In genomic region chr3:149489060-149489690, GRCh38 we compare ENCODE assay signal across 1 cellular context.
TF ChIP-seq lines count a peak whose summit lies in the region.

No MANE protein-coding gene starts in this region.

TF ChIP-seq in HepG2, 621 proteins besides CTCF, POLR2A, EP300 and RAD21:
- TF ChIP-seq, protein P1, sequence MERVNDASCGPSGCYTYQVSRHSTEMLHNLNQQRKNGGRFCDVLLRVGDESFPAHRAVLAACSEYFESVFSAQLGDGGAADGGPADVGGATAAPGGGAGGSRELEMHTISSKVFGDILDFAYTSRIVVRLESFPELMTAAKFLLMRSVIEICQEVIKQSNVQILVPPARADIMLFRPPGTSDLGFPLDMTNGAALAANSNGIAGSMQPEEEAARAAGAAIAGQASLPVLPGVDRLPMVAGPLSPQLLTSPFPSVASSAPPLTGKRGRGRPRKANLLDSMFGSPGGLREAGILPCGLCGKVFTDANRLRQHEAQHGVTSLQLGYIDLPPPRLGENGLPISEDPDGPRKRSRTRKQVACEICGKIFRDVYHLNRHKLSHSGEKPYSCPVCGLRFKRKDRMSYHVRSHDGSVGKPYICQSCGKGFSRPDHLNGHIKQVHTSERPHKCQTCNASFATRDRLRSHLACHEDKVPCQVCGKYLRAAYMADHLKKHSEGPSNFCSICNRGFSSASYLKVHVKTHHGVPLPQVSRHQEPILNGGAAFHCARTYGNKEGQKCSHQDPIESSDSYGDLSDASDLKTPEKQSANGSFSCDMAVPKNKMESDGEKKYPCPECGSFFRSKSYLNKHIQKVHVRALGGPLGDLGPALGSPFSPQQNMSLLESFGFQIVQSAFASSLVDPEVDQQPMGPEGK (CRISPR knock-in tag; IDR thresholded peaks at IDR 0.05) = peak; percentile 90
- TF ChIP-seq ELF1 (CRISPR knock-in tag; IDR thresholded peaks at IDR 0.05) = no peak
- TF ChIP-seq, protein P2, sequence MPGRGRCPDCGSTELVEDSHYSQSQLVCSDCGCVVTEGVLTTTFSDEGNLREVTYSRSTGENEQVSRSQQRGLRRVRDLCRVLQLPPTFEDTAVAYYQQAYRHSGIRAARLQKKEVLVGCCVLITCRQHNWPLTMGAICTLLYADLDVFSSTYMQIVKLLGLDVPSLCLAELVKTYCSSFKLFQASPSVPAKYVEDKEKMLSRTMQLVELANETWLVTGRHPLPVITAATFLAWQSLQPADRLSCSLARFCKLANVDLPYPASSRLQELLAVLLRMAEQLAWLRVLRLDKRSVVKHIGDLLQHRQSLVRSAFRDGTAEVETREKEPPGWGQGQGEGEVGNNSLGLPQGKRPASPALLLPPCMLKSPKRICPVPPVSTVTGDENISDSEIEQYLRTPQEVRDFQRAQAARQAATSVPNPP (CRISPR knock-in tag; IDR thresholded peaks at IDR 0.05) = no peak
- no peak for TF ChIP-seq HNRNPH1 (optimal IDR thresholded peaks at IDR 0.05; ENCODE audit: low read depth, low read length)
- TF ChIP-seq ZFP37 (CRISPR knock-in tag; IDR thresholded peaks at IDR 0.05; ENCODE audit: borderline replicate concordance) = no peak
- TF ChIP-seq HMG20A (CRISPR knock-in tag; IDR thresholded peaks at IDR 0.05; ENCODE audit: borderline replicate concordance) = no peak
- TF ChIP-seq ZFP36 (IDR thresholded peaks at IDR 0.05; ENCODE audit: borderline replicate concordance, low read depth, low read length, partially characterized antibody) = no peak
- TF ChIP-seq ZFP36L2 (CRISPR knock-in tag; IDR thresholded peaks at IDR 0.05) = no peak
- peak; percentile 66 for TF ChIP-seq STAG1 (CRISPR knock-in tag; IDR thresholded peaks at IDR 0.05)
- TF ChIP-seq ZNF569 (CRISPR knock-in tag; IDR thresholded peaks at IDR 0.05; ENCODE audit: borderline replicate concordance) = no peak
- TF ChIP-seq SMC3 (IDR thresholded peaks at IDR 0.05; ENCODE audit: low read length) = peak; percentile 46; the same call in 1 of the 2 replicates
- no peak for TF ChIP-seq ZNF24 (IDR thresholded peaks at IDR 0.05)
- TF ChIP-seq ZNF720 (CRISPR knock-in tag; IDR thresholded peaks at IDR 0.05) = no peak
- TF ChIP-seq MED13 (CRISPR knock-in tag; IDR thresholded peaks at IDR 0.05) = no peak
- no peak for TF ChIP-seq NONO (IDR thresholded peaks at IDR 0.05)
- TF ChIP-seq NONO (CRISPR knock-in tag; conservative IDR thresholded peaks at IDR 0.05) = no peak
- TF ChIP-seq, protein P3, sequence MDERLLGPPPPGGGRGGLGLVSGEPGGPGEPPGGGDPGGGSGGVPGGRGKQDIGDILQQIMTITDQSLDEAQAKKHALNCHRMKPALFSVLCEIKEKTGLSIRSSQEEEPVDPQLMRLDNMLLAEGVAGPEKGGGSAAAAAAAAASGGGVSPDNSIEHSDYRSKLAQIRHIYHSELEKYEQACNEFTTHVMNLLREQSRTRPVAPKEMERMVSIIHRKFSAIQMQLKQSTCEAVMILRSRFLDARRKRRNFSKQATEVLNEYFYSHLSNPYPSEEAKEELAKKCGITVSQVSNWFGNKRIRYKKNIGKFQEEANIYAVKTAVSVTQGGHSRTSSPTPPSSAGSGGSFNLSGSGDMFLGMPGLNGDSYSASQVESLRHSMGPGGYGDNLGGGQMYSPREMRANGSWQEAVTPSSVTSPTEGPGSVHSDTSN (CRISPR knock-in tag; IDR thresholded peaks at IDR 0.05) = no peak
- no peak for TF ChIP-seq ZSCAN21 (CRISPR knock-in tag; IDR thresholded peaks at IDR 0.05; ENCODE audit: borderline replicate concordance)
- TF ChIP-seq, protein P4, sequence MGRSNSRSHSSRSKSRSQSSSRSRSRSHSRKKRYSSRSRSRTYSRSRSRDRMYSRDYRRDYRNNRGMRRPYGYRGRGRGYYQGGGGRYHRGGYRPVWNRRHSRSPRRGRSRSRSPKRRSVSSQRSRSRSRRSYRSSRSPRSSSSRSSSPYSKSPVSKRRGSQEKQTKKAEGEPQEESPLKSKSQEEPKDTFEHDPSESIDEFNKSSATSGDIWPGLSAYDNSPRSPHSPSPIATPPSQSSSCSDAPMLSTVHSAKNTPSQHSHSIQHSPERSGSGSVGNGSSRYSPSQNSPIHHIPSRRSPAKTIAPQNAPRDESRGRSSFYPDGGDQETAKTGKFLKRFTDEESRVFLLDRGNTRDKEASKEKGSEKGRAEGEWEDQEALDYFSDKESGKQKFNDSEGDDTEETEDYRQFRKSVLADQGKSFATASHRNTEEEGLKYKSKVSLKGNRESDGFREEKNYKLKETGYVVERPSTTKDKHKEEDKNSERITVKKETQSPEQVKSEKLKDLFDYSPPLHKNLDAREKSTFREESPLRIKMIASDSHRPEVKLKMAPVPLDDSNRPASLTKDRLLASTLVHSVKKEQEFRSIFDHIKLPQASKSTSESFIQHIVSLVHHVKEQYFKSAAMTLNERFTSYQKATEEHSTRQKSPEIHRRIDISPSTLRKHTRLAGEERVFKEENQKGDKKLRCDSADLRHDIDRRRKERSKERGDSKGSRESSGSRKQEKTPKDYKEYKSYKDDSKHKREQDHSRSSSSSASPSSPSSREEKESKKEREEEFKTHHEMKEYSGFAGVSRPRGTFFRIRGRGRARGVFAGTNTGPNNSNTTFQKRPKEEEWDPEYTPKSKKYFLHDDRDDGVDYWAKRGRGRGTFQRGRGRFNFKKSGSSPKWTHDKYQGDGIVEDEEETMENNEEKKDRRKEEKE (IDR thresholded peaks at IDR 0.05) = no peak
- TF ChIP-seq RBM22 (optimal IDR thresholded peaks at IDR 0.05; ENCODE audit: low read length) = no peak
- TF ChIP-seq HOXA9 (CRISPR knock-in tag; IDR thresholded peaks at IDR 0.05; ENCODE audit: borderline replicate concordance) = no peak
- no peak for TF ChIP-seq ZNF34 (CRISPR knock-in tag; IDR thresholded peaks at IDR 0.05; ENCODE audit: borderline replicate concordance)
- TF ChIP-seq, protein P5, sequence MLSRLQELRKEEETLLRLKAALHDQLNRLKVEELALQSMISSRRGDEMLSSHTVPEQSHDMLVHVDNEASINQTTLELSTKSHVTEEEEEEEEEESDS (CRISPR knock-in tag; IDR thresholded peaks at IDR 0.05; ENCODE audit: borderline replicate concordance) = no peak
- 0 out of 2 replicates have a peak, but pooled peaks have one; percentile 43 for TF ChIP-seq MAZ (IDR thresholded peaks at IDR 0.05; ENCODE audit: borderline replicate concordance, low read depth, low read length)
- TF ChIP-seq MAZ (CRISPR knock-in tag; IDR thresholded peaks at IDR 0.05; ENCODE audit: low read depth) = no peak
